ENCODE assay signal across 20 cellular contexts in the genomic region with DNA sequence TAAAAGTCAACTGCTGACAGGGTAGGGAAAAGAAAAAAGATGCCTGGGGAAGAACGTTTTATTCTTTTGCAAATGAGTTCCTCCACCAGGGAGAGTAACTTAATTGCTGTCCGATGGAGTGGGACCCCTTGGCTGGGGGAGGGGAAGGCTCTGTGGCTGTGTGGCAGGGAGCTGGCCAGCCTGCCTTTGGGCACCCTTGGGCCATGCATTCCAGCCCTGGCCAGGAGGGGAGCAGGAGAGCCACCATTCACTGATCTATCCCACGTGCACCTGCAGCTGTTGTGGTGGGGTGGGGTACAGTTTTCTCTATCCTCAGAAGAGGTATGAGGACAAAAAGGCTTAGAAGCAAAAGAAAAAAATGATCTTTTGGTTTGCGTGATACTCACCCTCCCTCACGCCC.
DNase-seq lines count a peak whose midpoint lies in the region; FAIRE-seq and TF ChIP-seq lines count a peak whose summit lies in the region.
"Had no signal": no experiment of that assay in that cellular context is flagged by ENCODE, and none has a peak within 500 bp of the region (broad histone marks: within the 10 kb centered on the region; RNA-seq: fewer than 3 reads in every experiment).

No MANE protein-coding gene starts in this region.

- peak overlapping the region; percentile 48 for H2BK120ac ChIP-seq in H1 (replicated peaks; ENCODE audit: low read depth, low read length)
- H2BK120ac ChIP-seq in neuronal stem cell (ENCODE audit: low read depth, low read length): no peak overlapping the region

- H2AFZ ChIP-seq in H1 (ENCODE audit: low read length) (no peak overlapping the region), neuronal stem cell (ENCODE audit: low read length) (peak overlapping the region; percentile 63)

- H3K4me2 ChIP-seq in H1 (ENCODE audit: insufficient read depth in 1 of 2, low read depth in 2 of 2, low read length in 2 of 2): no peak overlapping the region
- H3K4me2 ChIP-seq in neuronal stem cell (ENCODE audit: insufficient read depth, low read length, poor library complexity, severe bottlenecking): no peak overlapping the region
- H3K4me2 ChIP-seq: BLaER1 had no signal

- H3K27ac ChIP-seq in H1 (ENCODE audit: low read depth, low read length) (no peak overlapping the region), neuronal stem cell (replicated peaks; ENCODE audit: low read length) (no peak overlapping the region), breast epithelium (no peak overlapping the region)
- H3K27ac ChIP-seq: BLaER1, cardiac muscle cell, uterus had no signal

- no peak overlapping the region for H3K4ac ChIP-seq in H1 (replicated peaks; ENCODE audit: insufficient read length, low read depth, low read length)
- no peak overlapping the region for H3K4ac ChIP-seq in neuronal stem cell (ENCODE audit: low read length)

- H3K9ac ChIP-seq in H1 (replicated peaks in 1 of 4; ENCODE audit: extremely low read depth in 1 of 4, low read depth in 3 of 4, low read length in 3 of 4) (no peak overlapping the region), neuronal stem cell (ENCODE audit: low read depth, low read length, poor library complexity) (no peak overlapping the region)
- H3K9ac ChIP-seq: BLaER1 had no signal

- TF ChIP-seq EP300 in H1 (IDR thresholded peaks at IDR 0.05; ENCODE audit: borderline replicate concordance in 1 of 2, low read depth in 2 of 2, low read length in 2 of 2): no peak

- H3K56ac ChIP-seq in H1 (replicated peaks; ENCODE audit: insufficient read length, low read depth, low read length): no peak overlapping the region

- CTCF ChIA-PET in H1 (lab: Charles Lee; ENCODE audit: partially characterized antibody): interaction anchor here (0.6 to 1.7 kb wide), 6 partner anchors 8 to 213 kb away, joined by 3 to 6 read pairs (median 4); no protein-coding TSS in a partner anchor

- H3K18ac ChIP-seq in H1 (ENCODE audit: extremely low read depth, low read length) (no peak overlapping the region), neuronal stem cell (ENCODE audit: low read length) (no peak overlapping the region)

- H3K23me2 ChIP-seq in H1 (ENCODE audit: low read depth, low read length): no peaks in the 10 kb centered on the region

- H3K79me2 ChIP-seq in H1 (ENCODE audit: control insufficient read depth in 1 of 2, insufficient read depth in 2 of 2, low read length in 2 of 2): no peaks in the 10 kb centered on the region

- peaks cover 2 to 14% (median 3%) of the 10 kb centered on the region in 4 experiments; a peak in 2 of 7 replicates for H3K4me1 ChIP-seq in H1 (replicated peaks in 1 of 4; ENCODE audit: control insufficient read depth in 3 of 4, insufficient read depth in 4 of 4, low read length in 3 of 4)
- H3K4me1 ChIP-seq in neuronal stem cell (ENCODE audit: control insufficient read depth in 2 of 2, insufficient read depth in 1 of 2, low read depth in 1 of 2, low read length in 2 of 2): no peaks in the 10 kb centered on the region
- H3K4me1 ChIP-seq in breast epithelium: no peaks in the 10 kb centered on the region
- H3K4me1 ChIP-seq: BLaER1, uterus had no signal

- FAIRE-seq in H1 (lab: Jason Lieb, UNC): peak; percentile 42
- FAIRE-seq: GM12892 had no signal

- no peaks in the 10 kb centered on the region for H4K20me1 ChIP-seq in H1 (replicated peaks in 1 of 2; ENCODE audit: control insufficient read depth in 1 of 2, insufficient read depth in 2 of 2, low read length in 2 of 2)
- H4K20me1 ChIP-seq: BLaER1 had no signal

- no peak overlapping the region for H4K91ac ChIP-seq in H1 (replicated peaks; ENCODE audit: insufficient read length, low read length)
- H4K91ac ChIP-seq in neuronal stem cell (ENCODE audit: low read depth, low read length, poor library complexity): no peak overlapping the region

- H2BK12ac ChIP-seq in H1 (ENCODE audit: low read depth, low read length): no peak overlapping the region
- H2BK12ac ChIP-seq in neuronal stem cell (ENCODE audit: low read length): no peak overlapping the region

- peak; percentile 56 to 66 for TF ChIP-seq RAD21 in H1 (IDR thresholded peaks at IDR 0.05 in 1 of 2, conservative IDR thresholded peaks at IDR 0.05 in 1 of 2; ENCODE audit: low read depth in 2 of 2, low read length in 2 of 2)

- WGBS in H1 (ENCODE audit: extremely low coverage in 1 of 2, insufficient coverage in 1 of 2, insufficient read length in 1 of 2, insufficient replicate concordance in 2 of 2, low coverage in 1 of 2, low lambda C conversion rate in 2 of 2, missing lambda C conversion rate in 1 of 2), 2 experiments: 48% methylated on average over 5 of the region's 5 CpGs; no CpG with 5 or more reads in 1 of the 2 experiments
- WGBS in neuronal stem cell (ENCODE audit: extremely low coverage in 2 of 2, insufficient read length in 2 of 2, insufficient replicate concordance in 1 of 2), 2 donors: no CpG with 5 or more reads among the region's 5 CpGs

- no peak for DNase-seq in LNCaP clone FGC (ENCODE audit: low read depth)
- peak; percentile 56 to 67 for DNase-seq in H1 (ENCODE audit: low read depth in 1 of 2, low spot score in 2 of 2)
- DNase-seq in neuronal stem cell (ENCODE audit: low spot score): no peak
- no peak for DNase-seq in dedifferentiated amniotic fluid mesenchymal stem cell (ENCODE audit: extremely low spot score)
- no peak for DNase-seq in breast epithelium (ENCODE audit: low spot score in 2 of 2)
- no peak for DNase-seq in HuH-7.5 (ENCODE audit: low spot score)
- DNase-seq: activated CD4-positive, alpha-beta T cell treated with anti-CD3 and anti-CD28 coated beads for 36 hours; effector memory CD8-positive, alpha-beta T cell; EL; HFFc6; immature natural killer cell; NCI-H2029 treated with DMSO at 0.1 percent for 48 hours; NCI-H524 treated with DMSO at 0.1 percent for 48 hours; stimulated activated naive CD4-positive, alpha-beta T cell treated with Interleukin-2 at 50 U/mL for 16 hours; T-helper 17 cell; uterus had no signal

- H3K27me3 ChIP-seq in H1 (replicated peaks in 1 of 4; ENCODE audit: control insufficient read depth in 3 of 4, extremely low read depth in 1 of 4, insufficient read depth in 3 of 4, low read length in 3 of 4) (no peaks in the 10 kb centered on the region), neuronal stem cell (ENCODE audit: control insufficient read depth in 3 of 3, insufficient read depth in 3 of 3, low read depth in 1 of 3, low read length in 3 of 3) (no peaks in the 10 kb centered on the region), breast epithelium (no peaks in the 10 kb centered on the region)
- H3K27me3 ChIP-seq: BLaER1, cardiac muscle cell, uterus had no signal

- no peak overlapping the region for H4K5ac ChIP-seq in H1 (ENCODE audit: insufficient read length, low read depth, low read length)

- H3K23ac ChIP-seq in H1 (ENCODE audit: insufficient read length): no peak overlapping the region
- H3K23ac ChIP-seq in neuronal stem cell (ENCODE audit: low read depth, low read length, poor library complexity): no peak overlapping the region

- intact Hi-C loops in breast epithelium (cut with DNase I; ENCODE audit: low total_unique reads): no loop called here

- H3K4me3 ChIP-seq in LNCaP clone FGC (ENCODE audit: low read depth, low read length) (no peak overlapping the region), H1 (ENCODE audit: extremely low read depth in 1 of 4, insufficient read depth in 2 of 4, low read depth in 3 of 4, low read length in 4 of 4) (no peak overlapping the region; a peak in 1 of 8 replicates), neuronal stem cell (ENCODE audit: low read length in 2 of 2) (no peak overlapping the region), breast epithelium (no peak overlapping the region)
- H3K4me3 ChIP-seq: BLaER1, cardiac muscle cell, uterus had no signal

- POLR2A ChIA-PET in H1 (lab: Charles Lee; ENCODE audit: partially characterized antibody): interaction anchor here (0.8 kb wide), 1 partner anchor 10 kb away, joined by 3 read pairs; no protein-coding TSS in a partner anchor

- H4K8ac ChIP-seq in H1 (ENCODE audit: extremely low read depth, insufficient read depth, low read length) (no peak overlapping the region), neuronal stem cell (ENCODE audit: low read depth, low read length) (no peak overlapping the region)

- H3K14ac ChIP-seq in H1 (ENCODE audit: insufficient read length): no peak overlapping the region
- H3K14ac ChIP-seq in neuronal stem cell (ENCODE audit: low read length): no peak overlapping the region

- no peaks in the 10 kb centered on the region for H3K36me3 ChIP-seq in H1 (ENCODE audit: control insufficient read depth in 2 of 4, insufficient read depth in 4 of 4, low read length in 3 of 4)
- no peaks in the 10 kb centered on the region for H3K36me3 ChIP-seq in neuronal stem cell (replicated peaks in 1 of 2; ENCODE audit: control insufficient read depth in 2 of 2, insufficient read depth in 2 of 2, low read length in 2 of 2)
- no peaks in the 10 kb centered on the region for H3K36me3 ChIP-seq in breast epithelium
- H3K36me3 ChIP-seq: BLaER1, cardiac muscle cell, uterus had no signal

- no peak overlapping the region for H2BK15ac ChIP-seq in H1 (ENCODE audit: low read length)
- H2BK15ac ChIP-seq in neuronal stem cell (ENCODE audit: low read length): no peak overlapping the region

- H3K79me1 ChIP-seq in H1 (ENCODE audit: low read depth, low read length) (no peaks in the 10 kb centered on the region), neuronal stem cell (ENCODE audit: low read depth, low read length) (no peaks in the 10 kb centered on the region)

- TF ChIP-seq CTCF in GM12872 (IDR thresholded peaks at IDR 0.05; ENCODE audit: insufficient read depth, low read depth, low read length) (peak; percentile 26; the same call in 1 of the 3 replicates), LNCaP clone FGC (IDR thresholded peaks at IDR 0.05; ENCODE audit: control insufficient read depth, extremely low read depth, insufficient read depth) (peak; percentile 27; the same call in 1 of the 2 replicates), H1 (IDR thresholded peaks at IDR 0.05; ENCODE audit: control extremely low read depth in 1 of 3, insufficient read depth in 1 of 3, low read depth in 1 of 3, low read length in 3 of 3) (peak; percentile 62 to 82 (median 82)), breast epithelium (IDR thresholded peaks at IDR 0.05) (no peak)

- 0 out of 2 replicates have a peak overlapping the region, but pooled peaks have one; percentile 68 for H2BK5ac ChIP-seq in H1 (ENCODE audit: low read depth, low read length)
- H2BK5ac ChIP-seq in neuronal stem cell (ENCODE audit: low read length): no peak overlapping the region

- TF ChIP-seq POLR2A in H1 (IDR thresholded peaks at IDR 0.05; ENCODE audit: control extremely low read depth in 1 of 2, low read depth in 2 of 2, low read length in 2 of 2) (no peak), breast epithelium (IDR thresholded peaks at IDR 0.05) (no peak)

- no peaks in the 10 kb centered on the region for H3K9me3 ChIP-seq in H1 (ENCODE audit: insufficient read depth in 2 of 2, low read depth in 1 of 2, low read length in 1 of 2)
- H3K9me3 ChIP-seq in neuronal stem cell (replicated peaks in 1 of 2; ENCODE audit: control insufficient read depth in 2 of 2, insufficient read depth in 1 of 2, low read depth in 1 of 2, low read length in 2 of 2): no peaks in the 10 kb centered on the region
- H3K9me3 ChIP-seq in breast epithelium: no peaks in the 10 kb centered on the region
- H3K9me3 ChIP-seq: BLaER1, uterus had no signal

- no peak overlapping the region for H2BK20ac ChIP-seq in H1 (ENCODE audit: low read length)

- no peak overlapping the region for H2AK5ac ChIP-seq in H1 (ENCODE audit: low read depth, low read length)
- H2AK5ac ChIP-seq in neuronal stem cell (ENCODE audit: low read depth, low read length): no peak overlapping the region

Comparison
In these comparisons a context has a peak if more than half of its experiments do, and no peak if none do; other contexts are left out.
1. CTCF ChIP-seq: peak in GM12872 (single experiment), LNCaP clone FGC (single experiment) and H1 (3 of 3); none in breast epithelium (0 of 3).
2. DNase-seq: peak in H1 (2 of 2); none in LNCaP clone FGC (single experiment), neuronal stem cell (single experiment), dedifferentiated amniotic fluid mesenchymal stem cell (single experiment), breast epithelium (0 of 2) and HuH-7.5 (single experiment).